ENCODE assay signal across 1 cellular context in genomic region chr19:55069859-55070225, GRCh38.
TF ChIP-seq lines count a peak whose summit lies in the region.

No MANE protein-coding gene starts in this region.

TF ChIP-seq in GM23338, 12 proteins besides CTCF, POLR2A, EP300 and RAD21 (continued from another document):
- TF ChIP-seq ZNF462 (CRISPR knock-in tag; IDR thresholded peaks at IDR 0.05), result no peak
- no peak for TF ChIP-seq EZH2phosphoT487 (IDR thresholded peaks at IDR 0.05; ENCODE audit: unreplicated experiment)
- no peak for TF ChIP-seq POLR2AphosphoS5 (IDR thresholded peaks at IDR 0.05; ENCODE audit: low read depth)
- no peak for TF ChIP-seq ZNF331 (CRISPR knock-in tag; IDR thresholded peaks at IDR 0.05; ENCODE audit: low read depth)
